22 cellular contexts compared by ENCODE assay signal in genomic region chr4:186755550-186756519, GRCh38. TPM values are rescaled to one million over a fixed set of nuclear protein-coding genes. Genes with fewer than 3 reads are reported as not detected.
DNase-seq lines count a peak whose midpoint lies in the region; ATAC-seq and TF ChIP-seq lines count a peak whose summit lies in the region.
"Had no signal": no experiment of that assay in that cellular context is flagged by ENCODE, and none has a peak within 500 bp of the region (broad histone marks: within the 10 kb centered on the region; RNA-seq: fewer than 3 reads in every experiment).

No MANE protein-coding gene starts in this region.

- H3K4me1 ChIP-seq in tibial nerve, result no peaks in the 10 kb centered on the region
- H3K4me1 ChIP-seq: left lung, testis had no signal

- 92 to 94% methylated on average over 8 of the region's 8 CpGs for WGBS in tibial nerve, 2 donors

- no peaks in the 10 kb centered on the region for H3K36me3 ChIP-seq in tibial nerve
- H3K36me3 ChIP-seq: left lung had no signal

- no peak overlapping the region for H3K27ac Mint-ChIP-seq in activated T-helper 1 cell treated with anti-CD3 and anti-CD28 coated beads, Interleukin-12 subunit alpha, Interleukin-12 subunit beta, Interleukin-2, Interleukin-4 antibody, amounts not matched to agents 30 ng/mL and 10 ng/mL and 1 ng/mL, durations not matched to agents 14 hours and 24 hours and 36 hours
- no peak overlapping the region for H3K27ac Mint-ChIP-seq in stimulated activated memory B cell treated with anti-CD40 and anti-IgM and Interleukin-4, amounts not matched to agents 10 μg/mL and 1 μg/mL and 100 μg/mL, for 72 hours

- H3K9me3 ChIP-seq in tibial nerve, result no peaks in the 10 kb centered on the region
- H3K9me3 ChIP-seq: left lung, testis had no signal

- TF ChIP-seq POLR2A in tibial nerve (IDR thresholded peaks at IDR 0.05), result no peak

- no peaks in the 10 kb centered on the region for H3K36me3 Mint-ChIP-seq in activated T-helper 1 cell treated with anti-CD3 and anti-CD28 coated beads, Interleukin-12 subunit alpha, Interleukin-12 subunit beta, Interleukin-2, Interleukin-4 antibody, amounts not matched to agents 30 ng/mL and 10 ng/mL and 1 ng/mL, durations not matched to agents 14 hours and 24 hours and 36 hours (ENCODE audit: low read depth)
- no peaks in the 10 kb centered on the region for H3K36me3 Mint-ChIP-seq in stimulated activated memory B cell treated with anti-CD40 and anti-IgM and Interleukin-4, amounts not matched to agents 10 μg/mL and 1 μg/mL and 100 μg/mL, for 72 hours

- peaks cover 17% of the 10 kb centered on the region for H3K9me3 Mint-ChIP-seq in activated T-helper 1 cell treated with anti-CD3 and anti-CD28 coated beads, Interleukin-12 subunit alpha, Interleukin-12 subunit beta, Interleukin-2, Interleukin-4 antibody, amounts not matched to agents 30 ng/mL and 10 ng/mL and 1 ng/mL, durations not matched to agents 14 hours and 24 hours and 36 hours
- peaks cover 7% of the 10 kb centered on the region for H3K9me3 Mint-ChIP-seq in stimulated activated memory B cell treated with anti-CD40 and anti-IgM and Interleukin-4, amounts not matched to agents 10 μg/mL and 1 μg/mL and 100 μg/mL, for 72 hours

- no peak for ATAC-seq in left cardiac atrium
- no peak for ATAC-seq in stimulated activated memory B cell treated with anti-CD40 and anti-IgM and Interleukin-4, amounts not matched to agents 10 μg/mL and 1 μg/mL and 100 μg/mL, for 72 hours
- ATAC-seq: left lung, Panc1, SK-N-SH treated with all-trans-retinoic acid at 6 μM for 48 hours had no signal

- no peaks in the 10 kb centered on the region for H3K27me3 ChIP-seq in tibial nerve
- H3K27me3 ChIP-seq: left lung, testis had no signal

- intact Hi-C loops in activated T-helper 1 cell treated with anti-CD3 and anti-CD28 coated beads, Interleukin-12 subunit alpha, Interleukin-12 subunit beta, Interleukin-2, Interleukin-4 antibody, amounts not matched to agents 30 ng/mL and 10 ng/mL and 1 ng/mL, durations not matched to agents 14 hours and 24 hours and 36 hours (cut with micrococcal nuclease), result no loop called here
- intact Hi-C loops in left cardiac atrium (cut with DNase I), result no loop called here

- TF ChIP-seq CTCF in tibial nerve (IDR thresholded peaks at IDR 0.05), result no peak

- no peak overlapping the region for H3K4me3 Mint-ChIP-seq in activated T-helper 1 cell treated with anti-CD3 and anti-CD28 coated beads, Interleukin-12 subunit alpha, Interleukin-12 subunit beta, Interleukin-2, Interleukin-4 antibody, amounts not matched to agents 30 ng/mL and 10 ng/mL and 1 ng/mL, durations not matched to agents 14 hours and 24 hours and 36 hours
- no peak overlapping the region for H3K4me3 Mint-ChIP-seq in stimulated activated memory B cell treated with anti-CD40 and anti-IgM and Interleukin-4, amounts not matched to agents 10 μg/mL and 1 μg/mL and 100 μg/mL, for 72 hours

- no peak overlapping the region for H3K4me3 ChIP-seq in tibial nerve
- H3K4me3 ChIP-seq: left lung, testis had no signal

- DNase-seq in NCI-H510A treated with DMSO at 0.1 percent for 48 hours (lab: John Stamatoyannopoulos, UW), result peak; percentile 11
- no peak for DNase-seq in NCI-H510A (lab: John Stamatoyannopoulos, UW)
- DNase-seq in NCI-H69 (lab: John Stamatoyannopoulos, UW), result peak; percentile 11
- peak; percentile 88 for DNase-seq in kidney tubule cell (ENCODE audit: low spot score)
- DNase-seq in activated T-helper 1 cell treated with anti-CD3 and anti-CD28 coated beads, Interleukin-12 subunit alpha, Interleukin-12 subunit beta, Interleukin-2, Interleukin-4 antibody, amounts not matched to agents 30 ng/mL and 10 ng/mL and 1 ng/mL, durations not matched to agents 14 hours and 24 hours and 36 hours (ENCODE audit: low spot score), result no peak
- DNase-seq in left cardiac atrium, result no peak
- DNase-seq in tibial nerve (ENCODE audit: low spot score in 2 of 2), result no peak
- DNase-seq: activated CD4-positive, alpha-beta T cell treated with anti-CD3 and anti-CD28 coated beads, Interleukin-2, amount 50 U/mL, for 1 hour; activated naive CD4-positive, alpha-beta T cell treated with anti-CD3 and anti-CD28 coated beads, Interleukin-2, amount 50 U/mL, for 16 hours; activated T-cell treated with anti-CD3 and anti-CD28 coated beads for 4 hours; C1 segment of cervical spinal cord; DMS 273 treated with DMSO at 0.1 percent for 48 hours; HCEC 1CT; left lung; NCI-H2029 treated with DMSO at 0.1 percent for 48 hours; stimulated activated CD4-positive, alpha-beta T cell treated with anti-CD3 and anti-CD28 coated beads, Interleukin-4, amount 100 ng/mL, for 4 hours; stimulated activated CD8-positive, alpha-beta memory T cell treated with anti-CD3 and anti-CD28 coated beads, Interleukin-4, amount 100 ng/mL, for 48 hours; testis had no signal

- H3K27ac ChIP-seq in tibial nerve, result no peak overlapping the region
- H3K27ac ChIP-seq: 22Rv1, left lung, testis had no signal

- no peaks in the 10 kb centered on the region for H3K27me3 Mint-ChIP-seq in activated T-helper 1 cell treated with anti-CD3 and anti-CD28 coated beads, Interleukin-12 subunit alpha, Interleukin-12 subunit beta, Interleukin-2, Interleukin-4 antibody, amounts not matched to agents 30 ng/mL and 10 ng/mL and 1 ng/mL, durations not matched to agents 14 hours and 24 hours and 36 hours (ENCODE audit: insufficient read depth)
- H3K27me3 Mint-ChIP-seq in stimulated activated memory B cell treated with anti-CD40 and anti-IgM and Interleukin-4, amounts not matched to agents 10 μg/mL and 1 μg/mL and 100 μg/mL, for 72 hours, result no peaks in the 10 kb centered on the region

- no peak for TF ChIP-seq EP300 in tibial nerve (IDR thresholded peaks at IDR 0.05)

- H3K4me1 Mint-ChIP-seq in activated T-helper 1 cell treated with anti-CD3 and anti-CD28 coated beads, Interleukin-12 subunit alpha, Interleukin-12 subunit beta, Interleukin-2, Interleukin-4 antibody, amounts not matched to agents 30 ng/mL and 10 ng/mL and 1 ng/mL, durations not matched to agents 14 hours and 24 hours and 36 hours (ENCODE audit: low read depth), result no peaks in the 10 kb centered on the region
- no peaks in the 10 kb centered on the region for H3K4me1 Mint-ChIP-seq in stimulated activated memory B cell treated with anti-CD40 and anti-IgM and Interleukin-4, amounts not matched to agents 10 μg/mL and 1 μg/mL and 100 μg/mL, for 72 hours

RNA-seq across cellular contexts. Expression of gene FAT1, which starts 32.2 kb away (rescaled TPM):
- 0.03 and 0.15 TPM in 2 replicates for total RNA-seq in activated T-helper 1 cell treated with anti-CD3 and anti-CD28 coated beads, Interleukin-12 subunit alpha, Interleukin-12 subunit beta, Interleukin-2, Interleukin-4 antibody, amounts not matched to agents 30 ng/mL and 10 ng/mL and 1 ng/mL, durations not matched to agents 14 hours and 24 hours and 36 hours
- total RNA-seq in left cardiac atrium (10 to 100 TPM; 66.0 to 67.8 TPM), tibial nerve (100 to 1,000 TPM in 1 of 4 donors, 10 to 100 TPM in 3; 85.2 to 119 (median 91.6) TPM)

Comparison
In these comparisons a context has a peak if more than half of its experiments do, and no peak if none do; other contexts are left out.
1. DNase-seq: peak in NCI-H510A treated with DMSO at 0.1 percent for 48 hours (single experiment), NCI-H69 (single experiment) and kidney tubule cell (single experiment); none in NCI-H510A (single experiment), activated T-helper 1 cell treated with anti-CD3 and anti-CD28 coated beads, Interleukin-12 subunit alpha, Interleukin-12 subunit beta, Interleukin-2, Interleukin-4 antibody, amounts not matched to agents 30 ng/mL and 10 ng/mL and 1 ng/mL, durations not matched to agents 14 hours and 24 hours and 36 hours (single experiment), left cardiac atrium (single experiment) and tibial nerve (0 of 2).
2. RNA of gene FAT1, which starts 32.2 kb away (total RNA-seq): 85.2 to 119 TPM in tibial nerve and 66.0 to 67.8 TPM in left cardiac atrium; 0.03 to 0.15 TPM in activated T-helper 1 cell treated with anti-CD3 and anti-CD28 coated beads, Interleukin-12 subunit alpha, Interleukin-12 subunit beta, Interleukin-2, Interleukin-4 antibody, amounts not matched to agents 30 ng/mL and 10 ng/mL and 1 ng/mL, durations not matched to agents 14 hours and 24 hours and 36 hours; every median in the first group is over 10 times any median in the second.